10 cellular contexts compared by ENCODE assay signal in genomic region chr6:108946695-108947094, GRCh38.
DNase-seq lines count a peak whose midpoint lies in the region; ATAC-seq, FAIRE-seq and TF ChIP-seq lines count a peak whose summit lies in the region.
"Had no signal": no experiment of that assay in that cellular context is flagged by ENCODE, and none has a peak within 500 bp of the region (broad histone marks: within the 10 kb centered on the region; RNA-seq: fewer than 3 reads in every experiment).

No MANE protein-coding gene starts in this region.

- TF ChIP-seq POLR2A in sigmoid colon (IDR thresholded peaks at IDR 0.05) = no peak

- no peak for TF ChIP-seq CTCF in right atrium auricular region (IDR thresholded peaks at IDR 0.05)
- TF ChIP-seq CTCF in sigmoid colon (IDR thresholded peaks at IDR 0.05) = no peak

- peak; percentile 61 for DNase-seq in DMS 273 treated with DMSO at 0.1 percent for 48 hours (lab: John Stamatoyannopoulos, UW)
- DNase-seq in astrocyte of the hippocampus (ENCODE audit: low read depth, low spot score) = peak; percentile 45
- DNase-seq in right atrium auricular region (ENCODE audit: low spot score) = no peak
- DNase-seq in sigmoid colon = peak; percentile 74
- no peak for DNase-seq in activated CD8-positive, alpha-beta memory T cell treated with anti-CD3 and anti-CD28 coated beads for 24 hours
- no peak for DNase-seq in cerebellar nuclear complex (lab: John Stamatoyannopoulos, UW)
- DNase-seq in HTR-8/SVneo (ENCODE audit: insufficient read length, low spot score) = no peak
- DNase-seq: activated CD4-positive, alpha-beta T cell treated with anti-CD3 and anti-CD28 coated beads, Interleukin-2, amount 50 U/mL, for 4 hours; NCI-H1105 had no signal

- ATAC-seq in HG02642 (IDR thresholded peaks at IDR 0.05; ENCODE audit: poor library complexity, unreplicated experiment) = no peak

- intact Hi-C loops in sigmoid colon (cut with DNase I) = loop anchor here (2.0 to 5.0 kb wide), 2 partner anchors 56 to 126 kb away; no protein-coding TSS in a partner anchor

- TF ChIP-seq EP300 in sigmoid colon (IDR thresholded peaks at IDR 0.05) = peak; percentile 26 to 86 (median 57)

- H3K36me3 ChIP-seq in right atrium auricular region (no peaks in the 10 kb centered on the region), sigmoid colon (no peaks in the 10 kb centered on the region)

- WGBS in sigmoid colon, 2 donors = 58 to 65% methylated on average over 3 of the region's 3 CpGs

- H3K4me1 ChIP-seq in right atrium auricular region = peaks cover 0 to 80% of the 10 kb centered on the region in 2 donors
- H3K4me1 ChIP-seq in sigmoid colon = peaks cover 0 to 80% (median 64%) of the 10 kb centered on the region in 4 donors

- no peaks in the 10 kb centered on the region for H3K27me3 ChIP-seq in right atrium auricular region
- H3K27me3 ChIP-seq in sigmoid colon = no peaks in the 10 kb centered on the region

- H3K4me3 ChIP-seq in right atrium auricular region (no peak overlapping the region), sigmoid colon (no peak overlapping the region)

- H3K9me3 ChIP-seq in right atrium auricular region = no peaks in the 10 kb centered on the region
- no peaks in the 10 kb centered on the region for H3K9me3 ChIP-seq in sigmoid colon

- H3K27ac ChIP-seq in right atrium auricular region = peak overlapping the region; percentile 85 to 96
- peak overlapping the region; percentile 83 to 93 (median 86) for H3K27ac ChIP-seq in sigmoid colon

- FAIRE-seq in HTR-8/SVneo (lab: Jason Lieb, UNC) = no peak

Comparison
In these comparisons a context has a peak if more than half of its experiments do, and no peak if none do; other contexts are left out.
1. DNase-seq: peak in DMS 273 treated with DMSO at 0.1 percent for 48 hours (single experiment), astrocyte of the hippocampus (single experiment) and sigmoid colon (single experiment); none in right atrium auricular region (single experiment), activated CD8-positive, alpha-beta memory T cell treated with anti-CD3 and anti-CD28 coated beads for 24 hours (single experiment), cerebellar nuclear complex (0 of 2) and HTR-8/SVneo (single experiment).